ENCODE assay signal across 11 cellular contexts in the genomic region with DNA sequence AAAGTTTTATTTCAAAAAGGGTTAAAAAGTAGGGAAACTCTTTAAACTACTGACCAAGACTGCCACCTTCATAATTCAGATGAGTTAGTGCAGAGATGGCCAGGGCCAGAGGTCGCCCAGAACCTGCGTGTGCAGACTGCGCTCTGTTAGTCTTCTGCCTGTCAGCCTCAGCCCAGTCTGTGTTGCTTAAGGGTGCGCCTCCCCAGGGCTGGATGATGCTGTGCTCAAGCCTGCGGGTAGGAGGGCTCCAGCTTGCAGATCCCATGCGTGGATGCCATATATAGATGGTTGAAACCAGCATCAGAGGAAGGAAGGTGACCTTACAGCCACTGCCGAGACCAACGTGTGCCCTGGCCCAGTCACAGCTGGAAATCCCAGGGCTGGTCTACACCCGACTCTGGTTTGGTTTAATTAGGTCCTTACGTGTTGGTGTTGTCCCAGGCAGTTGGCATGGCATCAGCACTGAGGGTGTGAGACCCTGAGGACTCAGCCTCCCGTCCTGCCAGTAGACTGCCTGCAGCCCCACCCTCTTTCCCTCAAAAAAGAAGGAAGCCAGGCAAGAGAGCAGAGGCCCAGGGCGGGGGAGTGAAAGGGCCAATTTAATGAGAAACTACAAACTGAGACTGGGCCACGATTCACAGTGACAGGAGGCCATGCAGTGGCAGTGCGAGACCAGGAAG. TPM values are rescaled to one million over a fixed set of nuclear protein-coding genes. Genes with fewer than 3 reads are reported as not detected.
DNase-seq lines count a peak whose midpoint lies in the region; ATAC-seq and TF ChIP-seq lines count a peak whose summit lies in the region.
"Had no signal": no experiment of that assay in that cellular context is flagged by ENCODE, and none has a peak within 500 bp of the region (broad histone marks: within the 10 kb centered on the region; RNA-seq: fewer than 3 reads in every experiment).

No MANE protein-coding gene starts in this region.

- no peak overlapping the region for H3K4me3 ChIP-seq in mesenchymal stem cell (ENCODE audit: insufficient read depth in 1 of 2, low read depth in 1 of 2, low read length in 2 of 2)
- H3K4me3 ChIP-seq in aorta (ENCODE audit: low read length in 2 of 2), result no peak overlapping the region
- no peak overlapping the region for H3K4me3 ChIP-seq in BE2C (ENCODE audit: low read depth, low read length)

- no peak overlapping the region for H2BK15ac ChIP-seq in mesenchymal stem cell (ENCODE audit: low read depth, poor library complexity, severe bottlenecking)

- no peak overlapping the region for H2AFZ ChIP-seq in mesenchymal stem cell (ENCODE audit: low read depth, low read length)

- no peak for ATAC-seq in stimulated activated naive CD8-positive, alpha-beta T cell treated with anti-CD3 and anti-CD28 coated beads, Interleukin-15, Interleukin-2, amounts not matched to agents 100 U/mL and 50 U/mL, for 24 hours
- no peak for ATAC-seq in aorta (ENCODE audit: low FRiP score)

- H3K9me3 Mint-ChIP-seq in stimulated activated naive CD8-positive, alpha-beta T cell treated with anti-CD3 and anti-CD28 coated beads, Interleukin-15, Interleukin-2, amounts not matched to agents 100 ng/mL and 50 ng/mL, for 24 hours, result no peaks in the 10 kb centered on the region
- no peaks in the 10 kb centered on the region for H3K9me3 Mint-ChIP-seq in brain

- H3K27me3 Mint-ChIP-seq in stimulated activated naive CD8-positive, alpha-beta T cell treated with anti-CD3 and anti-CD28 coated beads, Interleukin-15, Interleukin-2, amounts not matched to agents 100 ng/mL and 50 ng/mL, for 24 hours, result no peaks in the 10 kb centered on the region
- H3K27me3 Mint-ChIP-seq in brain, result peaks cover 2% of the 10 kb centered on the region

- H3K36me3 Mint-ChIP-seq in stimulated activated naive CD8-positive, alpha-beta T cell treated with anti-CD3 and anti-CD28 coated beads, Interleukin-15, Interleukin-2, amounts not matched to agents 100 ng/mL and 50 ng/mL, for 24 hours (ENCODE audit: low read depth), result peaks cover 44% of the 10 kb centered on the region
- peaks cover 32% of the 10 kb centered on the region for H3K36me3 Mint-ChIP-seq in brain

- H3K27me3 ChIP-seq in mesenchymal stem cell (ENCODE audit: control insufficient read depth in 1 of 2, insufficient read depth in 1 of 2, low read length in 2 of 2), result no peaks in the 10 kb centered on the region
- H3K27me3 ChIP-seq in aorta (ENCODE audit: control insufficient read depth in 1 of 2, insufficient read depth in 2 of 2, low read length in 1 of 2), result no peaks in the 10 kb centered on the region
- no peaks in the 10 kb centered on the region for H3K27me3 ChIP-seq in BE2C

- H4K91ac ChIP-seq in mesenchymal stem cell (ENCODE audit: low read length), result no peak overlapping the region

- peaks cover 53% of the 10 kb centered on the region for H3K79me1 ChIP-seq in mesenchymal stem cell (replicated peaks; ENCODE audit: low read length, poor library complexity, severe bottlenecking)

- H2BK5ac ChIP-seq in mesenchymal stem cell (ENCODE audit: low read depth, low read length, poor library complexity, severe bottlenecking), result no peak overlapping the region

- H3K36me3 ChIP-seq in mesenchymal stem cell (ENCODE audit: control insufficient read depth in 1 of 2, insufficient read depth in 2 of 2, low read depth in 1 of 2, low read length in 2 of 2) (peaks cover 78 to 80% of the 10 kb centered on the region in 2 experiments), aorta (ENCODE audit: control insufficient read depth in 1 of 2, insufficient read depth in 2 of 2, low read length in 1 of 2) (peaks cover 0 to 4% of the 10 kb centered on the region in 2 donors), BE2C (peaks cover 53% of the 10 kb centered on the region)

- no peak overlapping the region for H4K8ac ChIP-seq in mesenchymal stem cell (ENCODE audit: low read length)

- in situ Hi-C loops in G401 (cut with HindIII; ENCODE audit: low sequenced_read_pairs), result loop anchor here (25.0 kb wide), 1 partner anchor 176 kb away; a partner anchor contains a TSS

- peaks cover 6% of the 10 kb centered on the region for H3K4me1 ChIP-seq in mesenchymal stem cell (ENCODE audit: control insufficient read depth, insufficient read depth, low read depth, low read length)
- H3K4me1 ChIP-seq in aorta (ENCODE audit: control insufficient read depth in 1 of 2, insufficient read depth in 2 of 2, low read length in 2 of 2), result no peaks in the 10 kb centered on the region
- no peaks in the 10 kb centered on the region for H3K4me1 ChIP-seq in BE2C

- no peak overlapping the region for H3K23ac ChIP-seq in mesenchymal stem cell (ENCODE audit: low read length in 2 of 2)

- H3K27ac Mint-ChIP-seq in stimulated activated naive CD8-positive, alpha-beta T cell treated with anti-CD3 and anti-CD28 coated beads, Interleukin-15, Interleukin-2, amounts not matched to agents 100 ng/mL and 50 ng/mL, for 24 hours, result peak overlapping the region; percentile 36
- H3K27ac Mint-ChIP-seq in brain, result peak overlapping the region in 4 of 5 experiments; percentile 25 to 46 (median 39)

- TF ChIP-seq CTCF in brain (conservative IDR thresholded peaks at IDR 0.05), result no peak
- no peak for TF ChIP-seq CTCF in BE2C (IDR thresholded peaks at IDR 0.05; ENCODE audit: low read depth, low read length)

- WGBS in mesenchymal stem cell, result 92% methylated on average over 14 of the region's 14 CpGs
- 67 to 72% methylated on average over 14 of the region's 14 CpGs for WGBS in aorta, 2 donors

- no peak for DNase-seq in stimulated activated naive CD8-positive, alpha-beta T cell treated with anti-CD3 and anti-CD28 coated beads, Interleukin-15, Interleukin-2, amounts not matched to agents 100 U/mL and 50 U/mL, for 24 hours
- DNase-seq in mesenchymal stem cell, result no peak
- DNase-seq in aorta, result peak; percentile 29 to 59
- no peak for DNase-seq in NCI-H2081 (lab: John Stamatoyannopoulos, UW)
- DNase-seq in G401 (ENCODE audit: low spot score), result no peak
- DNase-seq in BE2C, result no peak
- DNase-seq: effector CD8-positive, alpha-beta T cell; stimulated activated CD4-positive, alpha-beta T cell treated with anti-CD3 and anti-CD28 coated beads, Interleukin-2, amount 100 ng/mL, for 48 hours had no signal

- H3K9ac ChIP-seq in mesenchymal stem cell (ENCODE audit: low read length), result peak overlapping the region; percentile 8

- H3K27ac ChIP-seq in mesenchymal stem cell (ENCODE audit: low read length, poor library complexity, severe bottlenecking) (no peak overlapping the region), aorta (ENCODE audit: low read depth in 1 of 2, low read length in 2 of 2) (no peak overlapping the region)

- H2BK120ac ChIP-seq in mesenchymal stem cell (ENCODE audit: low read depth, low read length), result no peak overlapping the region

- no peak overlapping the region for H3K4me3 Mint-ChIP-seq in stimulated activated naive CD8-positive, alpha-beta T cell treated with anti-CD3 and anti-CD28 coated beads, Interleukin-15, Interleukin-2, amounts not matched to agents 100 ng/mL and 50 ng/mL, for 24 hours
- H3K4me3 Mint-ChIP-seq in brain, result no peak overlapping the region

- H3K18ac ChIP-seq in mesenchymal stem cell (ENCODE audit: low read depth in 1 of 2, low read length in 2 of 2), result no peak overlapping the region

- H3K9me3 ChIP-seq in mesenchymal stem cell (ENCODE audit: control insufficient read depth, low read length) (no peaks in the 10 kb centered on the region), aorta (ENCODE audit: control insufficient read depth, low read length) (no peaks in the 10 kb centered on the region), BE2C (no peaks in the 10 kb centered on the region)

- H3K4me2 ChIP-seq in mesenchymal stem cell (ENCODE audit: low read length, poor library complexity, severe bottlenecking), result no peak overlapping the region

- no peak overlapping the region for H2BK12ac ChIP-seq in mesenchymal stem cell (ENCODE audit: low read length in 2 of 2)

- intact Hi-C loops in aorta (cut with DNase I), result no loop called here

- no peak overlapping the region for H3K4ac ChIP-seq in mesenchymal stem cell (ENCODE audit: low read depth in 1 of 2, low read length in 2 of 2)

- H3K14ac ChIP-seq in mesenchymal stem cell (ENCODE audit: low read length in 2 of 2), result no peak overlapping the region

- H3K4me1 Mint-ChIP-seq in stimulated activated naive CD8-positive, alpha-beta T cell treated with anti-CD3 and anti-CD28 coated beads, Interleukin-15, Interleukin-2, amounts not matched to agents 100 ng/mL and 50 ng/mL, for 24 hours (ENCODE audit: low read depth), result peaks cover 40% of the 10 kb centered on the region
- peaks cover 24% of the 10 kb centered on the region for H3K4me1 Mint-ChIP-seq in brain

- H2AK5ac ChIP-seq in mesenchymal stem cell (ENCODE audit: low read length, severe bottlenecking), result no peak overlapping the region

RNA-seq across cellular contexts. Expression of a gene that starts 27.7 kb away (rescaled TPM):
- polyA plus RNA-seq in brain (ENCODE audit: insufficient read depth, low read depth, low replicate concordance) (161 TPM), aorta (10 to 100 TPM; 12.5 to 18.4 TPM)
- polyA plus RNA-seq in mesenchymal stem cell (2013, experiment 1 of 2), result 27.5 TPM
- polyA plus RNA-seq in mesenchymal stem cell (2013, experiment 2 of 2), result 28.7 TPM
- total RNA-seq in aorta, result 10 to 100 TPM; 23.6 to 34.7 TPM
- 12.4 and 17.2 TPM in 2 replicates for total RNA-seq in G401 (2014; rRNA removed; shearing (Covaris generic))
- polyA plus RNA-seq in BE2C (2012; ENCODE audit: insufficient read depth, insufficient read length, low read depth), result 26.6 TPM

RNA-seq across cellular contexts. Expression of a gene that starts 34.7 kb away (rescaled TPM):
- polyA plus RNA-seq in brain (ENCODE audit: insufficient read depth, low read depth, low replicate concordance), result 123 TPM
- 42.5 TPM for polyA plus RNA-seq in mesenchymal stem cell (2013, experiment 1 of 2)
- 41.6 TPM for polyA plus RNA-seq in mesenchymal stem cell (2013, experiment 2 of 2)
- 10 to 100 TPM; 25.1 to 28.6 TPM for total RNA-seq in aorta
- polyA plus RNA-seq in aorta, result 10 to 100 TPM; 24.3 to 33.6 TPM
- total RNA-seq in G401 (2014; rRNA removed; shearing (Covaris generic)), result 94.3 and 99.9 TPM in 2 replicates
- polyA plus RNA-seq in BE2C (2012; ENCODE audit: insufficient read depth, insufficient read length, low read depth), result 179 TPM

RNA-seq across cellular contexts. Expression of a gene that starts 36.5 kb away (rescaled TPM):
- polyA plus RNA-seq in brain (ENCODE audit: insufficient read depth, low read depth, low replicate concordance) (116 TPM), aorta (10 to 100 TPM; 28.2 to 69.1 TPM)
- 47.8 TPM for polyA plus RNA-seq in mesenchymal stem cell (2013, experiment 1 of 2)
- polyA plus RNA-seq in mesenchymal stem cell (2013, experiment 2 of 2), result 47.4 TPM
- 10 to 100 TPM; 23.5 to 28.9 TPM for total RNA-seq in aorta
- total RNA-seq in G401 (2014; rRNA removed; shearing (Covaris generic)), result 166 and 212 TPM in 2 replicates
- 50.7 TPM for polyA plus RNA-seq in BE2C (2012; ENCODE audit: insufficient read depth, insufficient read length, low read depth)

RNA-seq across cellular contexts. Expression of a gene that starts 45.3 kb away (rescaled TPM):
- 0.90 TPM for polyA plus RNA-seq in brain (ENCODE audit: insufficient read depth, low read depth, low replicate concordance)
- 0.01 TPM for polyA plus RNA-seq in mesenchymal stem cell (2013, experiment 1 of 2)
- not detected for polyA plus RNA-seq in mesenchymal stem cell (2013, experiment 2 of 2)
- under 1 TPM; 0.13 to 0.24 TPM for total RNA-seq in aorta
- polyA plus RNA-seq in aorta, result not detected
- 0.17 TPM in 1 of 2 replicates, not detected in the other for total RNA-seq in G401 (2014; rRNA removed; shearing (Covaris generic))
- polyA plus RNA-seq in BE2C (2012; ENCODE audit: insufficient read depth, insufficient read length, low read depth), result not detected
- polyA plus RNA-seq: BJ had no signal

Comparison
In these comparisons a context has a peak if more than half of its experiments do, and no peak if none do; other contexts are left out.
1. DNase-seq: peak in aorta (2 of 2); none in stimulated activated naive CD8-positive, alpha-beta T cell treated with anti-CD3 and anti-CD28 coated beads, Interleukin-15, Interleukin-2, amounts not matched to agents 100 U/mL and 50 U/mL, for 24 hours (single experiment), mesenchymal stem cell (single experiment), NCI-H2081 (0 of 2), G401 (single experiment) and BE2C (single experiment).